In the genomic region with DNA sequence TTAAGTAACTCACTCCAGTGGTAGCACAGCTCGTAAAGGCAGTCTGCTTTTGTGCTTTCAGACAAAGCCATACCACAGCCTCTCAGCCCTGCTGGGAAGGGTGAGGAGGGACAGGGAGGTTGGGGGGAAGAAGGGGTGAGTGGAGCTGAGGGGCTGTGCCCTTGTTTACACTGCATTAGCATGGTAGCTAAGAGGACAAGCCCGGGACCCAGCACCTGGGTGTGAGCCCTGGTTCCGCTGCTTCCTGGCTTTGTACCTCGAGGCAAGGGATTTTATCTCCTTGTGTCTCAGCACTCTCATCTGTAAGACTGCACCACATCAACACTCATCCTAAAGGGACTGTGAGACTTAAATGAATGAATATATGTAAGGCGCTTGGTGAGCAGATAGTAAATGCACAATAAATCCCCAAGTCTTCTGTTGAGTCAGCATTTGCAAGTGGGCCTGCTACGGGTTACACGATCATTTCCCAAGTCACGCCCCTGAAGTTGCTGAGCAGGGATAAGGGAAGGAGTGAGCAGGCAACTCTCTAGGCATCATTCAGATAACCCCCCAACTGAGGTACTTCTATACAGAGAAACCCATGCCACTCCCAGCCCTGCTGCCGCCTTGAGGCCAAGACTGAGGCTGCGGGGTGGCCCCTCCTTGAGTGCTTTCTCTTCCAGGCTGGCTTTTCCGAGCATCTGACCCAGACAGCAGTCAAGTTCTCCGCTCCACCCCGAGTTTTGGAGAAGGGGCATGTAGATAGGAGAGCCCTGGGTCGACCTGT, we compare ENCODE assay signal across 16 cellular contexts. TPM values are rescaled to one million over a fixed set of nuclear protein-coding genes. Genes with fewer than 3 reads are reported as not detected.
DNase-seq lines count a peak whose midpoint lies in the region; ATAC-seq, FAIRE-seq and TF ChIP-seq lines count a peak whose summit lies in the region.
"Had no signal": no experiment of that assay in that cellular context is flagged by ENCODE, and none has a peak within 500 bp of the region (broad histone marks: within the 10 kb centered on the region; RNA-seq: fewer than 3 reads in every experiment).

No MANE protein-coding gene starts in this region.

- BruUV-seq in GM12878 (replicated peaks; lab: Mats Ljungman, UMichigan): no TSS peak

- H3K27me3 ChIP-seq in DND-41 (ENCODE audit: insufficient read depth, low read length, poor library complexity): peaks cover 4% of the 10 kb centered on the region
- no peaks in the 10 kb centered on the region for H3K27me3 ChIP-seq in HUES48 (ENCODE audit: control insufficient read depth, insufficient read depth, low read length)
- peaks cover 0 to 3% of the 10 kb centered on the region in 2 experiments; a peak in 3 of 4 replicates for H3K27me3 ChIP-seq in GM12878 (replicated peaks in 1 of 2; ENCODE audit: control insufficient read depth in 2 of 2, insufficient read depth in 2 of 2, low read length in 1 of 2)

- TF ChIP-seq POLR2A in GM12878 (IDR thresholded peaks at IDR 0.05; ENCODE audit: low read depth, low read length): no peak

- no peaks in the 10 kb centered on the region for H3K79me2 ChIP-seq in DND-41 (ENCODE audit: insufficient read depth, low read length)
- H3K79me2 ChIP-seq in GM12878 (ENCODE audit: control insufficient read depth, insufficient read depth, low read length): no peaks in the 10 kb centered on the region

- H4K20me1 ChIP-seq in DND-41 (ENCODE audit: insufficient read depth, low read length) (peaks cover 21% of the 10 kb centered on the region; the same call in 1 of the 2 replicates), GM12878 (ENCODE audit: control insufficient read depth, insufficient read depth) (no peaks in the 10 kb centered on the region)

- in situ Hi-C loops in GM12878 (cut with MboI): no loop called here

- H3K9ac ChIP-seq in DND-41 (ENCODE audit: low read depth, low read length) (no peak overlapping the region), HUES48 (ENCODE audit: low read depth, low read length) (no peak overlapping the region), GM12878 (ENCODE audit: control insufficient read depth, insufficient read depth, low read length) (no peak overlapping the region)

- SMC1A ChIA-PET in GM12878 (lab: Charles Lee; ENCODE audit: uncharacterized antibody, unreplicated experiment): no interaction called here

- H3K4me2 ChIP-seq in DND-41 (ENCODE audit: insufficient read depth, low read length) (no peak overlapping the region), GM12878 (ENCODE audit: control insufficient read depth, insufficient read depth) (no peak overlapping the region)
- H3K4me2 ChIP-seq: PC-9, smooth muscle cell had no signal

- intact Hi-C loops in GM12878 (cut with micrococcal nuclease; ENCODE audit: unreplicated experiment): no loop called here
- intact Hi-C loops in left colon (cut with DNase I, micrococcal nuclease): no loop called here

- no peak overlapping the region for H3K27ac ChIP-seq in DND-41 (ENCODE audit: low read length)
- peak overlapping the region; percentile 43 for H3K27ac ChIP-seq in HUES48 (ENCODE audit: low read depth, low read length)
- no peak overlapping the region for H3K27ac ChIP-seq in GM12878 (ENCODE audit: control insufficient read depth, insufficient read depth)
- H3K27ac ChIP-seq: PC-9 had no signal

- TF ChIP-seq RAD21 in GM12878 (IDR thresholded peaks at IDR 0.05; ENCODE audit: insufficient read depth, low read depth, low read length): no peak

- RAD21 ChIA-PET in GM12878 (lab: Charles Lee; ENCODE audit: unreplicated experiment): interaction anchor here (1.6 kb wide), 1 partner anchor 197 kb away, joined by 4 read pairs; no protein-coding TSS in a partner anchor

- TF ChIP-seq CTCF in DND-41 (IDR thresholded peaks at IDR 0.05; ENCODE audit: borderline replicate concordance, extremely low read depth, low read length, poor library complexity, severe bottlenecking) (peak; percentile 33), GM12878 (IDR thresholded peaks at IDR 0.05 in 2 of 3, conservative IDR thresholded peaks at IDR 0.05 in 1 of 3; ENCODE audit: control insufficient read depth in 2 of 3, extremely low read depth in 1 of 3, insufficient read depth in 1 of 3, low read depth in 3 of 3, low read length in 3 of 3) (peak in 2 of 3 experiments; percentile 22 to 27; a peak in 2 of 6 replicates)

- H3K9me3 ChIP-seq in DND-41 (ENCODE audit: insufficient read depth, low read length, severe bottlenecking) (no peaks in the 10 kb centered on the region), HUES48 (ENCODE audit: control insufficient read depth, insufficient read depth, low read length) (no peaks in the 10 kb centered on the region), GM12878 (replicated peaks; ENCODE audit: control insufficient read depth, insufficient read depth, low read length) (no peaks in the 10 kb centered on the region)
- H3K9me3 ChIP-seq: heart left ventricle had no signal

- FAIRE-seq in GM12878 (lab: Jason Lieb, UNC): no peak
- FAIRE-seq: endometrium had no signal

- H3K36me3 ChIP-seq in DND-41 (ENCODE audit: insufficient read depth, low read length) (no peaks in the 10 kb centered on the region), HUES48 (ENCODE audit: control insufficient read depth, insufficient read depth, low read length) (no peaks in the 10 kb centered on the region), GM12878 (ENCODE audit: control insufficient read depth in 2 of 2, insufficient read depth in 2 of 2, low read length in 1 of 2) (no peaks in the 10 kb centered on the region)
- H3K36me3 ChIP-seq: heart left ventricle had no signal

- WGBS in GM12878 (ENCODE audit: insufficient coverage, insufficient replicate concordance, low lambda C conversion rate, missing lambda C conversion rate): 15% methylated on average over 14 of the region's 14 CpGs

- H2AFZ ChIP-seq in DND-41 (ENCODE audit: low read depth, low read length) (no peak overlapping the region), GM12878 (ENCODE audit: control insufficient read depth, low read depth, low read length) (no peak overlapping the region)
- H2AFZ ChIP-seq: PC-9 had no signal

- no peak for TF ChIP-seq EP300 in GM12878 (IDR thresholded peaks at IDR 0.05; ENCODE audit: borderline replicate concordance in 1 of 2, control insufficient read depth in 1 of 2, low read depth in 2 of 2, low read length in 2 of 2)

- CTCF ChIA-PET in GM12878 (lab: Yijun Ruan, JAX): interaction anchor here (0.6 kb wide), 1 partner anchor 82 kb away, joined by 3 read pairs; no protein-coding TSS in a partner anchor

- H3K4me3 ChIP-seq in DND-41 (ENCODE audit: low read depth in 1 of 2, low read length in 2 of 2) (no peak overlapping the region), HUES48 (ENCODE audit: low read depth, low read length) (no peak overlapping the region), GM12878 (no peak overlapping the region)
- H3K4me3 ChIP-seq: heart left ventricle, PC-9, smooth muscle cell had no signal

- ATAC-seq in DND-41 (ENCODE audit: insufficient read depth, low read depth) (no peak), GM12878 (peak; percentile 64), left colon (peak; percentile 25), GM19324 (IDR thresholded peaks at IDR 0.05; ENCODE audit: low FRiP score, unreplicated experiment) (no peak), GM19023 (IDR thresholded peaks at IDR 0.05; ENCODE audit: unreplicated experiment) (no peak)
- ATAC-seq: heart left ventricle, left ventricle myocardium superior, T-helper 17 cell had no signal

- H3K4me1 ChIP-seq in DND-41 (ENCODE audit: insufficient read depth, low read length) (peaks cover 13% of the 10 kb centered on the region), HUES48 (ENCODE audit: control insufficient read depth, insufficient read depth, low read length) (peaks cover 20% of the 10 kb centered on the region), GM12878 (ENCODE audit: control insufficient read depth, insufficient read depth, low read length) (peaks cover 4% of the 10 kb centered on the region)

- POLR2A ChIA-PET in GM12878 (lab: Charles Lee): no interaction called here

- DNase-seq in DND-41: no peak
- no peak for DNase-seq in GM12878 (ENCODE audit: low read depth, low spot score)
- DNase-seq in left colon: no peak
- DNase-seq in HPDE6-E6E7 (ENCODE audit: extremely low spot score): no peak
- no peak for DNase-seq in stimulated activated naive CD4-positive, alpha-beta T cell (lab: John Stamatoyannopoulos, UW)
- DNase-seq: CD4-positive, alpha-beta T cell; heart left ventricle; left ventricle myocardium superior; PC-9; T-helper 17 cell had no signal

TF ChIP-seq in GM12878, 131 proteins besides CTCF, POLR2A, EP300 and RAD21:
- TF ChIP-seq CHD1 (IDR thresholded peaks at IDR 0.05; ENCODE audit: low read depth, low read length) (no peak), CHD2 (IDR thresholded peaks at IDR 0.05; ENCODE audit: borderline replicate concordance, low read depth, low read length) (no peak)

RNA-seq across cellular contexts. Expression of a gene that starts 7.5 kb away (rescaled TPM):
- total RNA-seq in GM12878 (2013; cell fraction: nucleolus; rRNA removed): not detected in 2 replicates
- total RNA-seq in GM12878 (2014; rRNA removed): not detected in 2 replicates
- not detected in 2 replicates for total RNA-seq in GM12878 (2014; rRNA removed; fragmentation: Illumina TruSeq; extraction: Trizol)
- not detected in 2 replicates for total RNA-seq in GM12878 (2021)
- polyA plus RNA-seq in GM12878 (2011; ENCODE audit: low read depth): not detected
- 0.03 TPM in 1 of 2 replicates, not detected in the other for polyA plus RNA-seq in GM12878 (2011; rRNA removed)
- not detected in 2 replicates for polyA plus RNA-seq in GM12878 (2011; cell fraction: cytosol; rRNA removed)
- polyA plus RNA-seq in GM12878 (2011; cell fraction: nucleus; rRNA removed): 0.03 TPM in 2 replicates
- polyA plus RNA-seq in GM12878 (2012): 0.04 TPM in 1 of 2 replicates, not detected in the other
- not detected in 2 replicates for polyA plus RNA-seq in GM12878 (2014; fragmentation: Illumina TruSeq; extraction: Trizol)
- polyA plus RNA-seq in GM12878 (2014; fragmentation: Nextera tagmentation; extraction: Ambion mirVana): not detected
- not detected in 2 replicates for polyA plus RNA-seq in GM12878 (2014; rRNA removed)
- polyA plus RNA-seq in GM12878 (2016; fragmentation: Nextera tagmentation; extraction: Ambion mirVana): not detected
- not detected in 2 replicates for polyA minus RNA-seq in GM12878 (2011; rRNA and poly(A)+ RNA removed)
- polyA minus RNA-seq in GM12878 (2011; cell fraction: cytosol; rRNA and poly(A)+ RNA removed): not detected in 2 replicates
- polyA minus RNA-seq in GM12878 (2011; cell fraction: nucleus; rRNA and poly(A)+ RNA removed): not detected in 2 replicates
- 10 to 100 TPM; 12.9 to 24.5 TPM for total RNA-seq in left colon
- total RNA-seq: activated T-helper 2 cell treated with anti-CD3 and anti-CD28 coated beads, Interferon-gamma antibody, Interleukin-2, Interleukin-4, amounts not matched to agents 10 μg/mL and 5 μg/mL and 100 μg/mL, durations not matched to agents 14 hours and 24 hours and 36 hours had no signal
- polyA plus RNA-seq: smooth muscle cell had no signal

Comparison
In these comparisons a context has a peak if more than half of its experiments do, and no peak if none do; other contexts are left out.
1. ATAC-seq: peak in GM12878 (single experiment) and left colon (single experiment); none in DND-41 (single experiment), GM19324 (single experiment) and GM19023 (single experiment).
2. RNA of a gene that starts 7.5 kb away (total RNA-seq): 12.9 to 24.5 TPM in left colon; not detected in GM12878; every median in the first group is over 10 times any median in the second.